Comparison of ENCODE assay signal across 27 cellular contexts in genomic region chr4:7664106-7664505, GRCh38.
DNase-seq lines count a peak whose midpoint lies in the region; ATAC-seq, FAIRE-seq and TF ChIP-seq lines count a peak whose summit lies in the region.
"Had no signal": no experiment of that assay in that cellular context is flagged by ENCODE, and none has a peak within 500 bp of the region (broad histone marks: within the 10 kb centered on the region; RNA-seq: fewer than 3 reads in every experiment).

No MANE protein-coding gene starts in this region.

- H3K4ac ChIP-seq in neuronal stem cell (ENCODE audit: low read length): no peak overlapping the region

- no peak overlapping the region for H2BK120ac ChIP-seq in neuronal stem cell (ENCODE audit: low read depth, low read length)

- H3K4me1 Mint-ChIP-seq in chondrocyte (ENCODE audit: low read depth): no peaks in the 10 kb centered on the region
- no peaks in the 10 kb centered on the region for H3K4me1 Mint-ChIP-seq in CD8-positive, alpha-beta T cell (ENCODE audit: low read depth)
- H3K4me1 Mint-ChIP-seq: B cell had no signal

- no peaks in the 10 kb centered on the region for H3K9me3 Mint-ChIP-seq in chondrocyte (ENCODE audit: low read depth)
- no peaks in the 10 kb centered on the region for H3K9me3 Mint-ChIP-seq in CD8-positive, alpha-beta T cell
- H3K9me3 Mint-ChIP-seq: CD4-positive, alpha-beta T cell; CD8-positive, alpha-beta memory T cell had no signal

- H3K4me1 ChIP-seq in left ventricle myocardium inferior (no peaks in the 10 kb centered on the region), right atrium auricular region (no peaks in the 10 kb centered on the region), kidney (ENCODE audit: control insufficient read depth in 1 of 2, insufficient read depth in 1 of 2, low read depth in 1 of 2, low read length in 2 of 2) (no peaks in the 10 kb centered on the region), neuronal stem cell (ENCODE audit: control insufficient read depth in 2 of 2, insufficient read depth in 1 of 2, low read depth in 1 of 2, low read length in 2 of 2) (peaks cover 0 to 7% of the 10 kb centered on the region in 2 donors)
- H3K4me1 ChIP-seq in CD8-positive, alpha-beta T cell (ENCODE audit: insufficient read depth, low read length): no peaks in the 10 kb centered on the region
- H3K4me1 ChIP-seq: A549 had no signal

- no peak for FAIRE-seq in kidney (lab: Jason Lieb, UNC)
- FAIRE-seq in RCC 7860 (lab: Jason Lieb, UNC): no peak
- FAIRE-seq: A549, GM12878, GM12892, GM18507 had no signal

- no peak overlapping the region for H2BK15ac ChIP-seq in neuronal stem cell (ENCODE audit: low read length)

- no peak overlapping the region for H3K27ac Mint-ChIP-seq in chondrocyte (ENCODE audit: unreplicated experiment)
- H3K27ac Mint-ChIP-seq in CD8-positive, alpha-beta T cell: no peak overlapping the region
- H3K27ac Mint-ChIP-seq: B cell; CD4-positive, alpha-beta T cell had no signal

- CTCF ChIA-PET in CD8-positive, alpha-beta T cell (lab: Charles Lee): interaction anchor here (1.3 kb wide), 1 partner anchor 10 kb away, joined by 3 read pairs; no protein-coding TSS in a partner anchor

- peaks cover 31% of the 10 kb centered on the region for H3K27me3 ChIP-seq in left ventricle myocardium inferior (ENCODE audit: low read depth)
- H3K27me3 ChIP-seq in right atrium auricular region: no peaks in the 10 kb centered on the region
- peaks cover 0 to 9% (median 0%) of the 10 kb centered on the region in 3 experiments for H3K27me3 ChIP-seq in neuronal stem cell (ENCODE audit: control insufficient read depth in 3 of 3, insufficient read depth in 3 of 3, low read depth in 1 of 3, low read length in 3 of 3)
- no peaks in the 10 kb centered on the region for H3K27me3 ChIP-seq in CD8-positive, alpha-beta T cell (ENCODE audit: insufficient read depth, low read length)
- H3K27me3 ChIP-seq: BLaER1 treated with 17β-estradiol and CSF1 and Interleukin-3, amounts not matched to agents 10 nM and 100 nM had no signal

- peaks cover 3% of the 10 kb centered on the region for H3K36me3 Mint-ChIP-seq in chondrocyte (ENCODE audit: low read depth)
- H3K36me3 Mint-ChIP-seq in CD8-positive, alpha-beta T cell: no peaks in the 10 kb centered on the region

- no peak overlapping the region for H3K18ac ChIP-seq in neuronal stem cell (ENCODE audit: low read length)

- H2BK5ac ChIP-seq in neuronal stem cell (ENCODE audit: low read length): no peak overlapping the region

- H4K8ac ChIP-seq in neuronal stem cell (ENCODE audit: low read depth, low read length): no peak overlapping the region

- H3K79me1 ChIP-seq in neuronal stem cell (ENCODE audit: low read depth, low read length): peaks cover 1% of the 10 kb centered on the region

- peaks cover 34% of the 10 kb centered on the region for H3K27me3 Mint-ChIP-seq in chondrocyte (ENCODE audit: low read depth)
- H3K27me3 Mint-ChIP-seq in CD8-positive, alpha-beta T cell (ENCODE audit: low read depth): no peaks in the 10 kb centered on the region
- H3K27me3 Mint-ChIP-seq: B cell; CD4-positive, alpha-beta T cell had no signal

- H3K4me3 Mint-ChIP-seq in chondrocyte (ENCODE audit: unreplicated experiment): no peak overlapping the region
- no peak overlapping the region for H3K4me3 Mint-ChIP-seq in CD8-positive, alpha-beta T cell
- H3K4me3 Mint-ChIP-seq: B cell; CD4-positive, alpha-beta T cell; CD8-positive, alpha-beta memory T cell had no signal

- no peak overlapping the region for H2AK5ac ChIP-seq in neuronal stem cell (ENCODE audit: low read depth, low read length)

- TF ChIP-seq CTCF in left ventricle myocardium inferior (IDR thresholded peaks at IDR 0.05; ENCODE audit: borderline replicate concordance) (no peak), right atrium auricular region (IDR thresholded peaks at IDR 0.05) (no peak), chondrocyte (IDR thresholded peaks at IDR 0.05) (no peak), kidney (IDR thresholded peaks at IDR 0.05; ENCODE audit: borderline replicate concordance, extremely low read depth, insufficient read depth) (no peak)
- TF ChIP-seq CTCF in CD8-positive, alpha-beta T cell (IDR thresholded peaks at IDR 0.05): no peak

- H3K23ac ChIP-seq in neuronal stem cell (ENCODE audit: low read depth, low read length, poor library complexity): no peak overlapping the region

- no peak overlapping the region for H4K91ac ChIP-seq in neuronal stem cell (ENCODE audit: low read depth, low read length, poor library complexity)

- DNase-seq in left ventricle myocardium inferior (peak; percentile 0), right atrium auricular region (ENCODE audit: low spot score) (no peak), chondrocyte (ENCODE audit: low spot score) (peak; percentile 80), kidney (peak; percentile 47), neuronal stem cell (ENCODE audit: low spot score) (no peak), RCC 7860 (ENCODE audit: low spot score) (no peak), amniotic stem cell (lab: John Stamatoyannopoulos, UW) (no peak)
- DNase-seq in CD8-positive, alpha-beta T cell: no peak
- DNase-seq: AML-193; CD4-positive, alpha-beta T cell; CD8-positive, alpha-beta memory T cell; COR-L47; DMS 273 treated with DMSO at 0.1 percent for 48 hours; DMS153; DMS53; DMS79; DND-41; EL; GDM1 had no signal

- no peak overlapping the region for H3K9ac ChIP-seq in kidney (ENCODE audit: low read length in 2 of 2)
- no peak overlapping the region for H3K9ac ChIP-seq in neuronal stem cell (ENCODE audit: low read depth, low read length, poor library complexity)
- H3K9ac ChIP-seq: BLaER1 treated with 17β-estradiol and CSF1 and Interleukin-3, amounts not matched to agents 10 nM and 100 nM had no signal

- H3K36me3 ChIP-seq in left ventricle myocardium inferior (no peaks in the 10 kb centered on the region), right atrium auricular region (no peaks in the 10 kb centered on the region), kidney (ENCODE audit: control insufficient read depth in 1 of 2, insufficient read depth in 2 of 2, low read length in 2 of 2) (no peaks in the 10 kb centered on the region), neuronal stem cell (replicated peaks in 1 of 2; ENCODE audit: control insufficient read depth in 2 of 2, insufficient read depth in 2 of 2, low read length in 2 of 2) (no peaks in the 10 kb centered on the region)
- no peaks in the 10 kb centered on the region for H3K36me3 ChIP-seq in CD8-positive, alpha-beta T cell (ENCODE audit: insufficient read depth, low read length)
- H3K36me3 ChIP-seq: BLaER1 treated with 17β-estradiol and CSF1 and Interleukin-3, amounts not matched to agents 10 nM and 100 nM had no signal

- no peak overlapping the region for H3K14ac ChIP-seq in neuronal stem cell (ENCODE audit: low read length)

- H2AFZ ChIP-seq in neuronal stem cell (ENCODE audit: low read length): no peak overlapping the region

- ATAC-seq in CD8-positive, alpha-beta T cell: no peak
- ATAC-seq: GM12878 had no signal

- H3K4me3 ChIP-seq in left ventricle myocardium inferior (no peak overlapping the region), right atrium auricular region (no peak overlapping the region), kidney (ENCODE audit: low read length in 2 of 2) (no peak overlapping the region), neuronal stem cell (ENCODE audit: low read length in 2 of 2) (no peak overlapping the region)
- no peak overlapping the region for H3K4me3 ChIP-seq in CD8-positive, alpha-beta T cell (ENCODE audit: low read depth, low read length)
- H3K4me3 ChIP-seq: A549; BLaER1 treated with 17β-estradiol and CSF1 and Interleukin-3, amounts not matched to agents 10 nM and 100 nM; GM12878 had no signal

- intact Hi-C loops in left ventricle myocardium inferior (cut with micrococcal nuclease): no loop called here
- intact Hi-C loops in kidney (cut with DNase I): no loop called here
- intact Hi-C loops in CD8-positive, alpha-beta T cell (cut with DNase I, micrococcal nuclease): no loop called here

- no peak overlapping the region for H3K27ac ChIP-seq in left ventricle myocardium inferior (replicated peaks)
- H3K27ac ChIP-seq in right atrium auricular region: no peak overlapping the region
- no peak overlapping the region for H3K27ac ChIP-seq in kidney (ENCODE audit: low read depth in 2 of 2, low read length in 2 of 2)
- no peak overlapping the region for H3K27ac ChIP-seq in neuronal stem cell (replicated peaks; ENCODE audit: low read length)
- no peak overlapping the region for H3K27ac ChIP-seq in CD8-positive, alpha-beta T cell (ENCODE audit: low read depth, low read length)
- H3K27ac ChIP-seq: 22Rv1; A549; BLaER1 treated with 17β-estradiol and CSF1 and Interleukin-3, amounts not matched to agents 10 nM and 100 nM; C4-2B had no signal

- WGBS in neuronal stem cell (ENCODE audit: extremely low coverage in 2 of 2, insufficient read length in 2 of 2, insufficient replicate concordance in 1 of 2), 2 donors: no CpG with 5 or more reads among the region's 20 CpGs

- H3K4me2 ChIP-seq in neuronal stem cell (ENCODE audit: insufficient read depth, low read length, poor library complexity, severe bottlenecking): no peak overlapping the region
- H3K4me2 ChIP-seq: A549 had no signal

- H2BK12ac ChIP-seq in neuronal stem cell (ENCODE audit: low read length): peak overlapping the region; percentile 32

- H3K9me3 ChIP-seq in left ventricle myocardium inferior (replicated peaks): no peaks in the 10 kb centered on the region
- H3K9me3 ChIP-seq in right atrium auricular region: no peaks in the 10 kb centered on the region
- no peaks in the 10 kb centered on the region for H3K9me3 ChIP-seq in kidney (ENCODE audit: control insufficient read depth in 1 of 2, low read length in 2 of 2)
- H3K9me3 ChIP-seq in neuronal stem cell (replicated peaks in 1 of 2; ENCODE audit: control insufficient read depth in 2 of 2, insufficient read depth in 1 of 2, low read depth in 1 of 2, low read length in 2 of 2): no peaks in the 10 kb centered on the region
- no peaks in the 10 kb centered on the region for H3K9me3 ChIP-seq in CD8-positive, alpha-beta T cell (ENCODE audit: low read length)
- H3K9me3 ChIP-seq: A549; BLaER1 treated with 17β-estradiol and CSF1 and Interleukin-3, amounts not matched to agents 10 nM and 100 nM had no signal

- POLR2A ChIA-PET in CD8-positive, alpha-beta T cell (lab: Charles Lee): no interaction called here

Comparison
In these comparisons a context has a peak if more than half of its experiments do, and no peak if none do; other contexts are left out.
1. DNase-seq: peak in left ventricle myocardium inferior (single experiment), chondrocyte (single experiment) and kidney (single experiment); none in right atrium auricular region (single experiment), neuronal stem cell (single experiment), CD8-positive, alpha-beta T cell (0 of 7), RCC 7860 (single experiment) and amniotic stem cell (single experiment).